ENCODE assay signal across 9 cellular contexts in genomic region chr1:37890378-37891014, GRCh38. TPM values are rescaled to one million over a fixed set of nuclear protein-coding genes. Genes with fewer than 3 reads are reported as not detected.
DNase-seq lines count a peak whose midpoint lies in the region; ATAC-seq and TF ChIP-seq lines count a peak whose summit lies in the region.
"Had no signal": no experiment of that assay in that cellular context is flagged by ENCODE, and none has a peak within 500 bp of the region (broad histone marks: within the 10 kb centered on the region; RNA-seq: fewer than 3 reads in every experiment).

No MANE protein-coding gene starts in this region.

- H3K9me3 Mint-ChIP-seq in CD4-positive, alpha-beta memory T cell, result peaks cover 0 to 3% (median 0%) of the 10 kb centered on the region in 8 donors
- H3K9me3 Mint-ChIP-seq in chondrocyte (ENCODE audit: low read depth), result no peaks in the 10 kb centered on the region

- H3K9me3 ChIP-seq in CD4-positive, alpha-beta memory T cell (ENCODE audit: control insufficient read depth in 1 of 2, low read length in 2 of 2), result no peaks in the 10 kb centered on the region

- H3K4me3 ChIP-seq in CD4-positive, alpha-beta memory T cell (ENCODE audit: low read length in 2 of 2), result no peak overlapping the region

- H3K4me1 ChIP-seq in CD4-positive, alpha-beta memory T cell (ENCODE audit: insufficient read depth, low read length), result no peaks in the 10 kb centered on the region

- H3K36me3 Mint-ChIP-seq in CD4-positive, alpha-beta memory T cell, result peaks cover 45 to 53% of the 10 kb centered on the region in 2 donors
- H3K36me3 Mint-ChIP-seq in chondrocyte (ENCODE audit: low read depth), result peaks cover 30% of the 10 kb centered on the region

- TF ChIP-seq CTCF in chondrocyte (IDR thresholded peaks at IDR 0.05), result peak; percentile 79

- CTCF ChIA-PET in CD4-positive, alpha-beta memory T cell (lab: Charles Lee; ENCODE audit: partially characterized antibody), result interaction anchor here (0.6 to 3.7 kb wide), 5 partner anchors 9 to 181 kb away, joined by 3 to 19 read pairs (median 4); no protein-coding TSS in a partner anchor
- CTCF ChIA-PET in HEK293T (lab: Yijun Ruan, JAX), result interaction anchor here (1.1 kb wide), 1 partner anchor 45 kb away, joined by 3 read pairs; no protein-coding TSS in a partner anchor

- H3K27ac ChIP-seq in CD4-positive, alpha-beta memory T cell (ENCODE audit: low read depth, low read length), result no peak overlapping the region

- peak in 4 of 5 donors; percentile 30 to 39 (median 36) for DNase-seq in CD4-positive, alpha-beta memory T cell
- DNase-seq in HEK293T (ENCODE audit: extremely low spot score), result peak; percentile 37
- DNase-seq in NCI-H748 treated with DMSO at 0.1 percent for 48 hours (lab: John Stamatoyannopoulos, UW), result peak; percentile 25
- no peak for DNase-seq in chondrocyte (ENCODE audit: low spot score)
- peak; percentile 30 for DNase-seq in medulla oblongata (ENCODE audit: extremely low spot score)
- no peak for DNase-seq in activated naive CD4-positive, alpha-beta T cell treated with anti-CD3 and anti-CD28 coated beads, Interleukin-2, amount 50 U/mL, for 16 hours
- DNase-seq: left cardiac atrium had no signal

- ATAC-seq in HG03196 (IDR thresholded peaks at IDR 0.05; ENCODE audit: unreplicated experiment) (no peak), HG03432 (IDR thresholded peaks at IDR 0.05; ENCODE audit: unreplicated experiment) (no peak)

- H3K27me3 Mint-ChIP-seq in CD4-positive, alpha-beta memory T cell, result no peaks in the 10 kb centered on the region
- no peaks in the 10 kb centered on the region for H3K27me3 Mint-ChIP-seq in chondrocyte (ENCODE audit: low read depth)

- intact Hi-C loops in CD4-positive, alpha-beta memory T cell (cut with micrococcal nuclease), result loop anchor here (1.0 to 5.0 kb wide), 2 partner anchors 100 to 947 kb away; partner anchors contain the start of gene SF3A3

- H3K27me3 ChIP-seq in CD4-positive, alpha-beta memory T cell (ENCODE audit: insufficient read depth, low read length), result no peaks in the 10 kb centered on the region

- peaks cover 39% of the 10 kb centered on the region for H3K36me3 ChIP-seq in CD4-positive, alpha-beta memory T cell (ENCODE audit: insufficient read depth, low read length)

- H3K4me3 Mint-ChIP-seq in CD4-positive, alpha-beta memory T cell, result no peak overlapping the region
- no peak overlapping the region for H3K4me3 Mint-ChIP-seq in chondrocyte (ENCODE audit: unreplicated experiment)

- peak overlapping the region in 6 of 7 donors; percentile 4 to 66 (median 42) for H3K27ac Mint-ChIP-seq in CD4-positive, alpha-beta memory T cell
- H3K27ac Mint-ChIP-seq in chondrocyte (ENCODE audit: unreplicated experiment), result no peak overlapping the region

- POLR2A ChIA-PET in CD4-positive, alpha-beta memory T cell (lab: Charles Lee; ENCODE audit: partially characterized antibody), result no interaction called here
- POLR2A ChIA-PET in HEK293T (lab: Yijun Ruan, JAX), result no interaction called here

- H3K4me1 Mint-ChIP-seq in CD4-positive, alpha-beta memory T cell, result peaks cover 2 to 5% (median 4%) of the 10 kb centered on the region in 4 donors
- H3K4me1 Mint-ChIP-seq in chondrocyte (ENCODE audit: low read depth), result peaks cover 7% of the 10 kb centered on the region

TF ChIP-seq in HEK293T, 16 proteins besides CTCF, POLR2A, EP300 and RAD21:
- no peak for TF ChIP-seq NFRKB (IDR thresholded peaks at IDR 0.05)
- no peak for TF ChIP-seq BHLHE40 (IDR thresholded peaks at IDR 0.05; ENCODE audit: borderline replicate concordance)
- no peak for TF ChIP-seq LEF1 (IDR thresholded peaks at IDR 0.05; ENCODE audit: borderline replicate concordance)
- no peak for TF ChIP-seq CTBP1 (IDR thresholded peaks at IDR 0.05; ENCODE audit: borderline replicate concordance)
- TF ChIP-seq HDGF (IDR thresholded peaks at IDR 0.05; ENCODE audit: borderline replicate concordance), result no peak
- TF ChIP-seq SUZ12 (IDR thresholded peaks at IDR 0.05), result no peak
- no peak for TF ChIP-seq FOXM1 (IDR thresholded peaks at IDR 0.05; ENCODE audit: borderline replicate concordance)
- no peak for TF ChIP-seq ZNF384 (IDR thresholded peaks at IDR 0.05)
- no peak for TF ChIP-seq SP1 (IDR thresholded peaks at IDR 0.05)
- no peak for TF ChIP-seq ARNT (IDR thresholded peaks at IDR 0.05)
- no peak for TF ChIP-seq TARDBP (IDR thresholded peaks at IDR 0.05)
- TF ChIP-seq FOXA1 (IDR thresholded peaks at IDR 0.05), result no peak
- TF ChIP-seq L3MBTL2 (conservative IDR thresholded peaks at IDR 0.05), result no peak
- no peak for TF ChIP-seq FOXK2 (IDR thresholded peaks at IDR 0.05)
- TF ChIP-seq PKNOX1 (IDR thresholded peaks at IDR 0.05), result no peak
- no peak for TF ChIP-seq ELF4 (IDR thresholded peaks at IDR 0.05)

RNA-seq across cellular contexts. Expression of gene MTF1, which starts 31.1 kb away (rescaled TPM):
- 10 to 100 TPM; 30.1 to 32.5 TPM for total RNA-seq in CD4-positive, alpha-beta memory T cell
- polyA plus RNA-seq in CD4-positive, alpha-beta memory T cell, result 10 to 100 TPM; 12.4 to 21.6 TPM
- 14.8 to 17.3 TPM (median 17.2 TPM) in 3 replicates for total RNA-seq in chondrocyte

RNA-seq across cellular contexts. Expression of gene INPP5B, which starts 56.4 kb away (rescaled TPM):
- total RNA-seq in CD4-positive, alpha-beta memory T cell, result 10 to 100 TPM; 31.4 to 35.7 TPM
- polyA plus RNA-seq in CD4-positive, alpha-beta memory T cell, result 10 to 100 TPM in 1 of 2 donors, 1 to 10 TPM in 1; 8.9 to 21.0 TPM
- total RNA-seq in chondrocyte, result 18.7 to 21.2 TPM (median 20.6 TPM) in 3 replicates

Comparison
In these comparisons a context has a peak if more than half of its experiments do, and no peak if none do; other contexts are left out.
1. DNase-seq: peak in CD4-positive, alpha-beta memory T cell (4 of 5), HEK293T (single experiment), NCI-H748 treated with DMSO at 0.1 percent for 48 hours (single experiment) and medulla oblongata (single experiment); none in chondrocyte (single experiment) and activated naive CD4-positive, alpha-beta T cell treated with anti-CD3 and anti-CD28 coated beads, Interleukin-2, amount 50 U/mL, for 16 hours (single experiment).